In genomic region chr12:103901518-103902173, GRCh38 we compare ENCODE assay signal across 1 cellular context.
TF ChIP-seq lines count a peak whose summit lies in the region.

No MANE protein-coding gene starts in this region.

TF ChIP-seq in GM23338, 12 proteins besides CTCF, POLR2A, EP300 and RAD21 (continued from another document):
- TF ChIP-seq REST (IDR thresholded peaks at IDR 0.05; ENCODE audit: unreplicated experiment) (no peak), ZNF462 (CRISPR knock-in tag; IDR thresholded peaks at IDR 0.05) (no peak), EZH2phosphoT487 (IDR thresholded peaks at IDR 0.05; ENCODE audit: unreplicated experiment) (no peak), POLR2AphosphoS5 (IDR thresholded peaks at IDR 0.05; ENCODE audit: low read depth) (no peak), ZNF114 (CRISPR knock-in tag; IDR thresholded peaks at IDR 0.05) (no peak), ZNF331 (CRISPR knock-in tag; IDR thresholded peaks at IDR 0.05; ENCODE audit: low read depth) (no peak)
